In the genomic region with DNA sequence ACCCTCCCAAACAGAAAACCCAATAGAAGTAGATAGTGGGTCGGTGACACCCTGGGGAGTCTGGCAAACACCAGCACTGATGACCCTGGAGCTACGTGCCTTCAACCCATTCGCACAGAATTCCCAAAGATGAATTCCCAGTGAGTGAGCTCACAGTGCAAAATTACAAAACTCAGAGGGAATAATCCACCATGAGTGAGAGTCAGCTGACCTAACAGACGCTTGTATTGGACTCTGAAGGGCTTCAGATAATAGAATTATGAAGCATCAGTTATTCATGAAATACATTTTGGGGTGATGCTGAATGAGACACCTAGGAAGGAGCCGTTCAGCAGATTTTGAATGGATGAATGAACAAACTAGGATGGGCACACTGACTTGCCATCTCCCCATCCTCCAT, we compare ENCODE assay signal across 29 cellular contexts.
"Had no signal": no experiment of that assay in that cellular context is flagged by ENCODE, and none has a peak within 500 bp of the region (broad histone marks: within the 10 kb centered on the region; RNA-seq: fewer than 3 reads in every experiment).

No MANE protein-coding gene starts in this region.

- H3K4me1 ChIP-seq: stomach, suprapubic skin, testis, thyroid gland, tibial artery, tibial nerve, transverse colon, upper lobe of left lung, upper lobe of right lung, uterus, vagina had no signal

- H3K4me1 Mint-ChIP-seq: stimulated activated effector memory CD8-positive, alpha-beta T cell treated with anti-CD3 and anti-CD28 coated beads, Interleukin-12 subunit alpha, Interleukin-12 subunit beta, amount 100 ng/mL, for 72 hours; stimulated activated memory B cell treated with anti-CD40 and anti-IgM and Interleukin-4, amounts not matched to agents 10 μg/mL and 1 μg/mL and 100 μg/mL, for 72 hours; stimulated activated naive B cell treated with anti-CD40 and anti-IgM and Interleukin-4, amounts not matched to agents 10 μg/mL and 1 μg/mL and 100 μg/mL, for 72 hours had no signal

- H3K27me3 ChIP-seq: testis, thyroid gland, tibial nerve, upper lobe of left lung, upper lobe of right lung, uterus, vagina had no signal

- FAIRE-seq: urothelium cell line had no signal

- H3K4me3 ChIP-seq: stomach, suprapubic skin, testis, thoracic aorta, thyroid gland, tibial artery, tibial nerve, transverse colon, upper lobe of left lung, upper lobe of right lung, uterus, vagina had no signal

- H3K9me3 ChIP-seq: suprapubic skin, testis, thyroid gland, upper lobe of right lung, uterus, vagina had no signal

- H3K4me3 Mint-ChIP-seq: stimulated activated effector memory CD8-positive, alpha-beta T cell treated with anti-CD3 and anti-CD28 coated beads, Interleukin-12 subunit alpha, Interleukin-12 subunit beta, amount 100 ng/mL, for 72 hours; stimulated activated memory B cell treated with anti-CD40 and anti-IgM and Interleukin-4, amounts not matched to agents 10 μg/mL and 1 μg/mL and 100 μg/mL, for 72 hours; stimulated activated naive B cell treated with anti-CD40 and anti-IgM and Interleukin-4, amounts not matched to agents 10 μg/mL and 1 μg/mL and 100 μg/mL, for 72 hours; stimulated activated naive CD8-positive, alpha-beta T cell treated with anti-CD3 and anti-CD28 coated beads, Interleukin-15, amount 100 ng/mL, for 72 hours; stimulated activated naive CD8-positive, alpha-beta T cell treated with anti-CD3 and anti-CD28 coated beads, Interleukin-15, Interleukin-2, amounts not matched to agents 100 ng/mL and 50 ng/mL, for 24 hours; type B pancreatic cell had no signal

- H3K27me3 Mint-ChIP-seq: type B pancreatic cell had no signal

- H3K27ac ChIP-seq: stomach, suprapubic skin, testis, thoracic aorta, thyroid gland, tibial artery, tibial nerve, transverse colon, upper lobe of left lung, upper lobe of right lung, uterus, vagina had no signal

- DNase-seq: stimulated activated CD4-positive, alpha-beta T cell treated with anti-CD3 and anti-CD28 coated beads, Interleukin-2, amount 100 ng/mL, for 48 hours; stimulated activated CD4-positive, alpha-beta T cell treated with anti-CD3 and anti-CD28 coated beads, Interleukin-4, amount 100 ng/mL, for 1 hour; stimulated activated CD4-positive, alpha-beta T cell treated with anti-CD3 and anti-CD28 coated beads, Interleukin-4, amount 100 ng/mL, for 24 hours; stimulated activated CD4-positive, alpha-beta T cell treated with anti-CD3 and anti-CD28 coated beads, Interleukin-4, amount 100 ng/mL, for 4 hours; stimulated activated CD8-positive, alpha-beta memory T cell treated with anti-CD3 and anti-CD28 coated beads, Interleukin-4, amount 100 ng/mL, for 48 hours; stimulated activated naive B cell treated with anti-CD40 and anti-IgM and Interleukin-4, amounts not matched to agents 10 μg/mL and 1 μg/mL and 100 μg/mL, for 72 hours; stimulated activated naive CD4-positive, alpha-beta T cell; stimulated activated naive CD4-positive, alpha-beta T cell treated with Interleukin-2 at 50 U/mL for 16 hours; stimulated activated naive CD8-positive, alpha-beta T cell treated with anti-CD3 and anti-CD28 coated beads, Interleukin-15, amount 100 ng/mL, for 72 hours; stimulated activated naive CD8-positive, alpha-beta T cell treated with anti-CD3 and anti-CD28 coated beads, Interleukin-15, Interleukin-2, amounts not matched to agents 100 U/mL and 50 U/mL, for 24 hours; stomach; substantia nigra; testis; thyroid gland; tibial artery; transverse colon; trophoblast cell; upper lobe of left lung; upper lobe of right lung; uterus had no signal

- ATAC-seq: stimulated activated effector memory CD8-positive, alpha-beta T cell treated with anti-CD3 and anti-CD28 coated beads, Interleukin-12 subunit alpha, Interleukin-12 subunit beta, amount 100 ng/mL, for 72 hours; stimulated activated memory B cell treated with anti-CD40 and anti-IgM and Interleukin-4, amounts not matched to agents 10 μg/mL and 1 μg/mL and 100 μg/mL, for 72 hours; stimulated activated naive B cell treated with anti-CD40 and anti-IgM and Interleukin-4, amounts not matched to agents 10 μg/mL and 1 μg/mL and 100 μg/mL, for 72 hours; stimulated activated naive CD8-positive, alpha-beta T cell treated with anti-CD3 and anti-CD28 coated beads, Interleukin-15, amount 100 ng/mL, for 72 hours; stimulated activated naive CD8-positive, alpha-beta T cell treated with anti-CD3 and anti-CD28 coated beads, Interleukin-15, Interleukin-2, amounts not matched to agents 100 U/mL and 50 U/mL, for 24 hours had no signal

- H3K27ac Mint-ChIP-seq: stimulated activated effector memory CD8-positive, alpha-beta T cell treated with anti-CD3 and anti-CD28 coated beads, Interleukin-12 subunit alpha, Interleukin-12 subunit beta, amount 100 ng/mL, for 72 hours; stimulated activated memory B cell treated with anti-CD40 and anti-IgM and Interleukin-4, amounts not matched to agents 10 μg/mL and 1 μg/mL and 100 μg/mL, for 72 hours; stimulated activated naive B cell treated with anti-CD40 and anti-IgM and Interleukin-4, amounts not matched to agents 10 μg/mL and 1 μg/mL and 100 μg/mL, for 72 hours; stimulated activated naive CD8-positive, alpha-beta T cell treated with anti-CD3 and anti-CD28 coated beads, Interleukin-15, amount 100 ng/mL, for 72 hours; stimulated activated naive CD8-positive, alpha-beta T cell treated with anti-CD3 and anti-CD28 coated beads, Interleukin-15, Interleukin-2, amounts not matched to agents 100 ng/mL and 50 ng/mL, for 24 hours; type B pancreatic cell had no signal

- H3K36me3 ChIP-seq: upper lobe of right lung, uterus, vagina had no signal

- H3K36me3 Mint-ChIP-seq: stimulated activated effector memory CD8-positive, alpha-beta T cell treated with anti-CD3 and anti-CD28 coated beads, Interleukin-12 subunit alpha, Interleukin-12 subunit beta, amount 100 ng/mL, for 72 hours had no signal
